ENCODE assay signal across 25 cellular contexts in the genomic region with DNA sequence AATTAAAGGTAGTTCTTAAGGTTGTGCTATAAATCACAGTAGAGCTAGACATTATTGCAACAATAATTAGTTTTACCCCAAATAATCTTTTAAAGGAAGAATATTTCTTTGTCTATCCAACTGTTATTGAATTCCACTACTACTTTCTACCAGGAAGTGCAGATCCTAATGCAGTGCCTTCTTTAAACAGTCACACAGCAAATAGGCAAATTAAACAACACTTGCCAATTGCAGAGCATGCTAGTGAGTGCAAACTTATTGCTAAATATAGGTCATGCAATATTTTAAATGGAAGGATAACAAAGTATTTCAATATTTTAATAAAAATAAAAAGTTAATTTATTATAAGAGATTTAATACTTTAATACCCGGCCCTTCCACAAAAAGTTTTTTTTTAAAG.
"Had no signal": no experiment of that assay in that cellular context is flagged by ENCODE, and none has a peak within 500 bp of the region (broad histone marks: within the 10 kb centered on the region; RNA-seq: fewer than 3 reads in every experiment).

No MANE protein-coding gene starts in this region.

- H3K27ac ChIP-seq: heart right ventricle, hepatocyte, lower lobe of right lung, pancreas, prostate gland, sigmoid colon, tibial nerve, vagina had no signal

- H3K4me3 ChIP-seq: heart right ventricle, hepatocyte, lower lobe of right lung, pancreas, prostate gland, sigmoid colon, smooth muscle cell, tibial nerve, vagina had no signal

- FAIRE-seq: kidney, pancreas had no signal

- H3K4me2 ChIP-seq: hepatocyte, smooth muscle cell had no signal

- H3K36me3 ChIP-seq: heart right ventricle, lower lobe of right lung, pancreas, prostate gland, sigmoid colon, tibial nerve, vagina had no signal

- H2AFZ ChIP-seq: hepatocyte had no signal

- H3K9me3 ChIP-seq: heart right ventricle, lower lobe of right lung, pancreas, prostate gland, sigmoid colon, vagina had no signal

- ATAC-seq: heart right ventricle; lower lobe of right lung; naive thymus-derived CD8-positive, alpha-beta T cell; right cardiac atrium; stimulated activated memory B cell treated with anti-CD40 and anti-IgM and Interleukin-4, amounts not matched to agents 10 μg/mL and 1 μg/mL and 100 μg/mL, for 72 hours; stimulated activated naive CD8-positive, alpha-beta T cell treated with anti-CD3 and anti-CD28 coated beads, Interleukin-15, amount 100 ng/mL, for 72 hours had no signal

- H3K79me2 ChIP-seq: hepatocyte had no signal

- H3K27me3 ChIP-seq: heart right ventricle, hepatocyte, pancreas, sigmoid colon, tibial nerve, vagina had no signal

- DNase-seq: heart right ventricle; kidney; lower lobe of right lung; mammary epithelial cell; mesenchymal stem cell; naive thymus-derived CD8-positive, alpha-beta T cell; nucleus accumbens; pancreas; posterior cingulate gyrus; retina; right cardiac atrium; sigmoid colon; stimulated activated CD4-positive, alpha-beta T cell treated with anti-CD3 and anti-CD28 coated beads, Interleukin-1b, Interleukin-23, amount 100 ng/mL, for 48 hours; stimulated activated CD4-positive, alpha-beta T cell treated with anti-CD3 and anti-CD28 coated beads, Interleukin-2, amount 100 ng/mL, for 48 hours; stimulated activated CD4-positive, alpha-beta T cell treated with anti-CD3 and anti-CD28 coated beads, Interleukin-4, amount 100 ng/mL, for 4 hours; stimulated activated CD8-positive, alpha-beta memory T cell treated with anti-CD3 and anti-CD28 coated beads, Interleukin-4, amount 100 ng/mL, for 48 hours; stimulated activated naive CD4-positive, alpha-beta T cell treated with Interleukin-2 at 50 U/mL for 16 hours; stimulated activated naive CD8-positive, alpha-beta T cell treated with anti-CD3 and anti-CD28 coated beads, Interleukin-15, amount 100 ng/mL, for 72 hours; substantia nigra had no signal

- H3K4me1 ChIP-seq: heart right ventricle, lower lobe of right lung, pancreas, prostate gland, sigmoid colon, tibial nerve, vagina had no signal
